ENCODE assay signal across 8 cellular contexts in the genomic region with DNA sequence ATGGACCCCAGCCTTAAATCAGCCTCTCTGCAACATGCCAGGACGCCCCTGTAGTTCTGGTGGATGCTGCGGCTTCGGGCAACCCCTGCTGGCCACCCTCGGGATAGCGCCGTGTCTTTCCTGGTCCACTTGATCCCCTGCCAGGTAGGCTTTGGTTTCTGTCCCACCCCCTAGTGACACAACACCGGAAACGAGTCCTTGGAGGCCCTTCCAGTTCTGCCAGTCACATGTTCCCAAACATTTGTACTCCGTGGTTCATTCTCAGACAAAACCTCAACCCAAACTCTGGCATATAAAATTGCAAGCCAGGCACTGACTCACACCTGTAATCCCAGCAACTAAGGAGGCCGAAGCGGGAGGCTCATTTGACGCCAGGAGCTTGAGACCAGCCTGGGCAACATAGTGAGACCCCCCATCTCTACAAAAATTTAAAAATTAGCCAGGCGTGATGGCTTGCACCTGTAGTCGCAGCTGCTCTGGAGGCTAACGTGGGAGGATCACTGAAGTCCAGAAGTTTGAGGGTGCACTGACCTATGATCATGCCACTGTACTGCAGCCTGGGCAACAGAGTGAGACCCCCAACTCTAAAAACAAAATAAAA. TPM values are rescaled to one million over a fixed set of nuclear protein-coding genes. Genes with fewer than 3 reads are reported as not detected.
A peak's percentile ranks its signal among the peaks of the same experiment; 100 is the strongest.
DNase-seq lines count a peak whose midpoint lies in the region; ATAC-seq and TF ChIP-seq lines count a peak whose summit lies in the region.

No MANE protein-coding gene starts in this region.

- no peak overlapping the region for H3K4me3 Mint-ChIP-seq in endodermal cell

- H3K9me3 Mint-ChIP-seq in endodermal cell: no peaks in the 10 kb centered on the region

- peak overlapping the region; percentile 89 for H3K27ac Mint-ChIP-seq in endodermal cell

- 39 to 52% methylated on average over 11 to 15 of the region's 15 CpGs for WGBS in endodermal cell (ENCODE audit: insufficient coverage in 1 of 2, insufficient read length in 1 of 2), 2 experiments

- H3K36me3 Mint-ChIP-seq in endodermal cell (ENCODE audit: low read depth): no peaks in the 10 kb centered on the region

- TF ChIP-seq CTCF in endodermal cell (conservative IDR thresholded peaks at IDR 0.05): peak; percentile 91

- no peaks in the 10 kb centered on the region for H3K27me3 ChIP-seq in endodermal cell (ENCODE audit: control insufficient read depth, insufficient read depth, low read length, poor library complexity, severe bottlenecking)

- H3K36me3 ChIP-seq in endodermal cell (ENCODE audit: control insufficient read depth, insufficient read depth, low read length): no peaks in the 10 kb centered on the region

- H3K9me3 ChIP-seq in endodermal cell (ENCODE audit: control insufficient read depth, low read length): no peaks in the 10 kb centered on the region

- H3K9ac ChIP-seq in endodermal cell (ENCODE audit: extremely low read depth, low read length, poor library complexity, severe bottlenecking): no peak overlapping the region

- peak; percentile 60 for ATAC-seq in HG02981 (IDR thresholded peaks at IDR 0.05; ENCODE audit: unreplicated experiment)
- no peak for ATAC-seq in GM18907 (IDR thresholded peaks at IDR 0.05; ENCODE audit: unreplicated experiment)

- H3K4me1 Mint-ChIP-seq in endodermal cell: peaks cover 2% of the 10 kb centered on the region

- no peak overlapping the region for H3K27ac ChIP-seq in endodermal cell (ENCODE audit: low read depth, low read length)

- H3K4me1 ChIP-seq in endodermal cell (ENCODE audit: control insufficient read depth, insufficient read depth, low read length): no peaks in the 10 kb centered on the region

- H3K4me3 ChIP-seq in endodermal cell (ENCODE audit: low read length): no peak overlapping the region

- DNase-seq in DMS53 (lab: John Stamatoyannopoulos, UW) (peak; percentile 98), NCI-H526 (lab: John Stamatoyannopoulos, UW) (peak; percentile 71 to 86), endodermal cell (peak; percentile 99), midbrain (lab: John Stamatoyannopoulos, UW) (peak; percentile 84)
- DNase-seq in activated CD8-positive, alpha-beta memory T cell treated with anti-CD3 and anti-CD28 coated beads for 4 hours (ENCODE audit: low read depth in 2 of 2): peak; percentile 17 to 33
- DNase-seq in stimulated activated CD8-positive, alpha-beta memory T cell treated with anti-CD3 and anti-CD28 coated beads, Interleukin-7, amount 100 ng/mL, for 4 hours (ENCODE audit: low read depth in 2 of 2): peak; percentile 15 to 24

- peaks cover 7% of the 10 kb centered on the region for H3K27me3 Mint-ChIP-seq in endodermal cell (ENCODE audit: insufficient read depth)

RNA-seq across cellular contexts. Expression of a gene that starts 37.0 kb away (rescaled TPM):
- 1 to 10 TPM in 1 of 2 donors, under 1 TPM in 1; 0.77 to 1.4 TPM for total RNA-seq in endodermal cell
- polyA plus RNA-seq in endodermal cell (2013, experiment 1 of 2): 0.50 TPM
- 0.25 TPM for polyA plus RNA-seq in endodermal cell (2013, experiment 2 of 2)

RNA-seq across cellular contexts. Expression of a gene that starts 42.0 kb away (rescaled TPM):
- 1 to 10 TPM; 3.3 to 4.9 TPM for total RNA-seq in endodermal cell
- 12.4 TPM for polyA plus RNA-seq in endodermal cell (2013, experiment 1 of 2)
- polyA plus RNA-seq in endodermal cell (2013, experiment 2 of 2): 8.3 TPM

RNA-seq across cellular contexts. Expression of a gene that starts 51.0 kb away (rescaled TPM):
- not detected for total RNA-seq in endodermal cell
- polyA plus RNA-seq in endodermal cell (2013, experiment 1 of 2): not detected
- polyA plus RNA-seq in endodermal cell (2013, experiment 2 of 2): not detected

Comparison
In these comparisons a context has a peak if more than half of its experiments do, and no peak if none do; other contexts are left out.
1. DNase-seq: peak in every context shown above with its lines; median percentile 99 in endodermal cell; 98 in DMS53; 84 in midbrain; 78 in NCI-H526; 25 in activated CD8-positive, alpha-beta memory T cell treated with anti-CD3 and anti-CD28 coated beads for 4 hours; 20 in stimulated activated CD8-positive, alpha-beta memory T cell treated with anti-CD3 and anti-CD28 coated beads, Interleukin-7, amount 100 ng/mL, for 4 hours.